In the genomic region with DNA sequence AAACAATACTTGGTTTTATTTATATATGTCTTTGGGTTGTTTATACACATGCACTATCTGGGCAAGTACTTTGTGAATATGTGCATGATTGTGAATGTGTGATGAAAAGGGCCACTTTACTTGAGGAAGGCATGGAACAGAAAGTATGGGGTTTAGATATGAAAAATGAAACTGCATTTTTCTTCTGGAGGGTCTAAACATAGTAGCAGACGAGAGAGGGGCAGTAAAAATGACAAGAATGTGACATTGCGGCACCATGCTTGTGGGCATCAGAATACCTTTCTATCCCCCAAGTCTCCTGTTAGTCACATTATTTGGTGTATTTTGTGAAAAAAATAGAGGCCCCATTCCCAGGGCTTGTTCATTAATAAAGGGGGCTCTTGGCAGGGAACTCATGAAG, we compare ENCODE assay signal across 24 cellular contexts. TPM values are rescaled to one million over a fixed set of nuclear protein-coding genes. Genes with fewer than 3 reads are reported as not detected.
DNase-seq lines count a peak whose midpoint lies in the region; ATAC-seq and FAIRE-seq lines count a peak whose summit lies in the region.
"Had no signal": no experiment of that assay in that cellular context is flagged by ENCODE, and none has a peak within 500 bp of the region (broad histone marks: within the 10 kb centered on the region; RNA-seq: fewer than 3 reads in every experiment).

No MANE protein-coding gene starts in this region.

- no peak overlapping the region for H3K4me3 Mint-ChIP-seq in activated CD4-positive, alpha-beta T cell treated with anti-CD3 and anti-CD28 coated beads for 36 hours
- H3K4me3 Mint-ChIP-seq in activated CD4-positive, alpha-beta T cell treated with anti-CD3 and anti-CD28 coated beads, Interleukin-2, amount 10 ng/mL, durations not matched to agents 24 days and 14 days = no peak overlapping the region
- H3K4me3 Mint-ChIP-seq in activated T-helper 2 cell treated with anti-CD3 and anti-CD28 coated beads, Interferon-gamma antibody, Interleukin-2, Interleukin-4, amounts not matched to agents 10 μg/mL and 5 μg/mL and 100 μg/mL, durations not matched to agents 14 hours and 24 hours and 36 hours (ENCODE audit: low read depth) = no peak overlapping the region
- H3K4me3 Mint-ChIP-seq in natural killer cell treated with Interleukin-12 subunit alpha and Interleukin-12 subunit beta and Interleukin-15 and Interleukin-18, amount 100 ng/mL, for 72 hours = no peak overlapping the region
- H3K4me3 Mint-ChIP-seq: neural crest cell had no signal

- CTCF ChIA-PET in activated CD4-positive, alpha-beta T cell treated with anti-CD3 and anti-CD28 coated beads for 36 hours (lab: Charles Lee) = interaction anchor here (0.6 to 3.2 kb wide), 4 partner anchors 8 to 173 kb away, joined by 3 to 15 read pairs (median 5); no protein-coding TSS in a partner anchor

- DNase-seq in activated CD4-positive, alpha-beta T cell treated with anti-CD3 and anti-CD28 coated beads for 36 hours = no peak
- DNase-seq in activated CD4-positive, alpha-beta T cell treated with anti-CD3 and anti-CD28 coated beads, Interleukin-2, amount 10 ng/mL, durations not matched to agents 24 days and 14 days = no peak
- DNase-seq in GM19239 (ENCODE audit: insufficient read length, low spot score) (no peak), HTR-8/SVneo (ENCODE audit: insufficient read length, low spot score) (no peak), DMS153 (lab: John Stamatoyannopoulos, UW) (no peak)
- DNase-seq in activated T-helper 2 cell treated with anti-CD3 and anti-CD28 coated beads, Interferon-gamma antibody, Interleukin-2, Interleukin-4, amounts not matched to agents 10 μg/mL and 5 μg/mL and 100 μg/mL, durations not matched to agents 14 hours and 24 hours and 36 hours (ENCODE audit: low spot score) = no peak
- DNase-seq in natural killer cell treated with Interleukin-12 subunit alpha and Interleukin-12 subunit beta and Interleukin-15 and Interleukin-18, amount 100 ng/mL, for 72 hours (ENCODE audit: low spot score) = no peak
- no peak for DNase-seq in stimulated activated CD4-positive, alpha-beta T cell treated with anti-CD3 and anti-CD28 coated beads, Interleukin-4, amount 100 ng/mL, for 4 hours
- DNase-seq: 8988T; activated CD4-positive, alpha-beta T cell treated with anti-CD3 and anti-CD28 coated beads, Interleukin-2, amount 50 U/mL, for 4 hours; activated naive CD4-positive, alpha-beta T cell; anterior cingulate cortex; DMS53; esophagus squamous epithelium; GOT3; hippocampal formation; Kasumi-1; left ventricle myocardium superior; NCI-H2171; RPMI8226; stimulated activated CD8-positive, alpha-beta memory T cell treated with anti-CD3 and anti-CD28 coated beads, Interleukin-4, amount 100 ng/mL, for 48 hours had no signal

- intact Hi-C loops in activated CD4-positive, alpha-beta T cell treated with anti-CD3 and anti-CD28 coated beads for 36 hours (cut with DNase I, micrococcal nuclease) = no loop called here
- intact Hi-C loops in activated CD4-positive, alpha-beta T cell treated with anti-CD3 and anti-CD28 coated beads, Interleukin-2, amount 10 ng/mL, durations not matched to agents 24 days and 14 days (cut with micrococcal nuclease) = no loop called here
- intact Hi-C loops in activated T-helper 2 cell treated with anti-CD3 and anti-CD28 coated beads, Interferon-gamma antibody, Interleukin-2, Interleukin-4, amounts not matched to agents 10 μg/mL and 5 μg/mL and 100 μg/mL, durations not matched to agents 14 hours and 24 hours and 36 hours (cut with micrococcal nuclease) = no loop called here

- H3K9me3 Mint-ChIP-seq in activated CD4-positive, alpha-beta T cell treated with anti-CD3 and anti-CD28 coated beads for 36 hours (ENCODE audit: low read depth) = no peaks in the 10 kb centered on the region
- H3K9me3 Mint-ChIP-seq in activated CD4-positive, alpha-beta T cell treated with anti-CD3 and anti-CD28 coated beads, Interleukin-2, amount 10 ng/mL, durations not matched to agents 24 days and 14 days = no peaks in the 10 kb centered on the region
- H3K9me3 Mint-ChIP-seq in activated T-helper 2 cell treated with anti-CD3 and anti-CD28 coated beads, Interferon-gamma antibody, Interleukin-2, Interleukin-4, amounts not matched to agents 10 μg/mL and 5 μg/mL and 100 μg/mL, durations not matched to agents 14 hours and 24 hours and 36 hours = no peaks in the 10 kb centered on the region
- no peaks in the 10 kb centered on the region for H3K9me3 Mint-ChIP-seq in natural killer cell treated with Interleukin-12 subunit alpha and Interleukin-12 subunit beta and Interleukin-15 and Interleukin-18, amount 100 ng/mL, for 72 hours
- H3K9me3 Mint-ChIP-seq: neural crest cell had no signal

- H3K36me3 Mint-ChIP-seq in activated CD4-positive, alpha-beta T cell treated with anti-CD3 and anti-CD28 coated beads for 36 hours (ENCODE audit: low read depth) = peaks cover 18% of the 10 kb centered on the region
- H3K36me3 Mint-ChIP-seq in activated CD4-positive, alpha-beta T cell treated with anti-CD3 and anti-CD28 coated beads, Interleukin-2, amount 10 ng/mL, durations not matched to agents 24 days and 14 days (ENCODE audit: low read depth) = peaks cover 44% of the 10 kb centered on the region
- peaks cover 56% of the 10 kb centered on the region for H3K36me3 Mint-ChIP-seq in activated T-helper 2 cell treated with anti-CD3 and anti-CD28 coated beads, Interferon-gamma antibody, Interleukin-2, Interleukin-4, amounts not matched to agents 10 μg/mL and 5 μg/mL and 100 μg/mL, durations not matched to agents 14 hours and 24 hours and 36 hours (ENCODE audit: low read depth)
- H3K36me3 Mint-ChIP-seq in natural killer cell treated with Interleukin-12 subunit alpha and Interleukin-12 subunit beta and Interleukin-15 and Interleukin-18, amount 100 ng/mL, for 72 hours = no peaks in the 10 kb centered on the region

- ATAC-seq in activated CD4-positive, alpha-beta T cell treated with anti-CD3 and anti-CD28 coated beads for 36 hours = no peak
- no peak for ATAC-seq in natural killer cell treated with Interleukin-12 subunit alpha and Interleukin-12 subunit beta and Interleukin-15 and Interleukin-18, amount 100 ng/mL, for 72 hours
- ATAC-seq: left ventricle myocardium superior had no signal

- peak; percentile 49 for FAIRE-seq in GM19239 (lab: Jason Lieb, UNC)
- no peak for FAIRE-seq in HTR-8/SVneo (lab: Jason Lieb, UNC)
- FAIRE-seq: frontal cortex, G401.6 had no signal

- H3K27me3 Mint-ChIP-seq in activated CD4-positive, alpha-beta T cell treated with anti-CD3 and anti-CD28 coated beads for 36 hours = no peaks in the 10 kb centered on the region
- no peaks in the 10 kb centered on the region for H3K27me3 Mint-ChIP-seq in activated CD4-positive, alpha-beta T cell treated with anti-CD3 and anti-CD28 coated beads, Interleukin-2, amount 10 ng/mL, durations not matched to agents 24 days and 14 days
- H3K27me3 Mint-ChIP-seq in activated T-helper 2 cell treated with anti-CD3 and anti-CD28 coated beads, Interferon-gamma antibody, Interleukin-2, Interleukin-4, amounts not matched to agents 10 μg/mL and 5 μg/mL and 100 μg/mL, durations not matched to agents 14 hours and 24 hours and 36 hours (ENCODE audit: low read depth) = no peaks in the 10 kb centered on the region
- H3K27me3 Mint-ChIP-seq in natural killer cell treated with Interleukin-12 subunit alpha and Interleukin-12 subunit beta and Interleukin-15 and Interleukin-18, amount 100 ng/mL, for 72 hours = no peaks in the 10 kb centered on the region

- POLR2A ChIA-PET in activated CD4-positive, alpha-beta T cell treated with anti-CD3 and anti-CD28 coated beads for 36 hours (lab: Charles Lee) = no interaction called here

- H3K27ac Mint-ChIP-seq in activated CD4-positive, alpha-beta T cell treated with anti-CD3 and anti-CD28 coated beads for 36 hours = peak overlapping the region; percentile 30
- H3K27ac Mint-ChIP-seq in activated CD4-positive, alpha-beta T cell treated with anti-CD3 and anti-CD28 coated beads, Interleukin-2, amount 10 ng/mL, durations not matched to agents 24 days and 14 days = no peak overlapping the region
- peak overlapping the region; percentile 50 for H3K27ac Mint-ChIP-seq in activated T-helper 2 cell treated with anti-CD3 and anti-CD28 coated beads, Interferon-gamma antibody, Interleukin-2, Interleukin-4, amounts not matched to agents 10 μg/mL and 5 μg/mL and 100 μg/mL, durations not matched to agents 14 hours and 24 hours and 36 hours
- peak overlapping the region; percentile 24 to 48 for H3K27ac Mint-ChIP-seq in natural killer cell treated with Interleukin-12 subunit alpha and Interleukin-12 subunit beta and Interleukin-15 and Interleukin-18, amount 100 ng/mL, for 72 hours

- H3K4me1 Mint-ChIP-seq in activated CD4-positive, alpha-beta T cell treated with anti-CD3 and anti-CD28 coated beads for 36 hours = peaks cover 25% of the 10 kb centered on the region
- H3K4me1 Mint-ChIP-seq in activated CD4-positive, alpha-beta T cell treated with anti-CD3 and anti-CD28 coated beads, Interleukin-2, amount 10 ng/mL, durations not matched to agents 24 days and 14 days = peaks cover 10% of the 10 kb centered on the region
- H3K4me1 Mint-ChIP-seq in activated T-helper 2 cell treated with anti-CD3 and anti-CD28 coated beads, Interferon-gamma antibody, Interleukin-2, Interleukin-4, amounts not matched to agents 10 μg/mL and 5 μg/mL and 100 μg/mL, durations not matched to agents 14 hours and 24 hours and 36 hours (ENCODE audit: low read depth) = peaks cover 8% of the 10 kb centered on the region
- H3K4me1 Mint-ChIP-seq in natural killer cell treated with Interleukin-12 subunit alpha and Interleukin-12 subunit beta and Interleukin-15 and Interleukin-18, amount 100 ng/mL, for 72 hours (ENCODE audit: low read depth in 2 of 2) = peaks cover 14 to 18% of the 10 kb centered on the region in 2 donors

RNA-seq across cellular contexts. Expression of a gene that starts 15.4 kb away (rescaled TPM):
- 10 to 100 TPM; 22.3 to 23.0 TPM for total RNA-seq in activated CD4-positive, alpha-beta T cell treated with anti-CD3 and anti-CD28 coated beads for 36 hours
- total RNA-seq in activated CD4-positive, alpha-beta T cell treated with anti-CD3 and anti-CD28 coated beads, Interleukin-2, amount 10 ng/mL, durations not matched to agents 24 days and 14 days = 39.3 and 41.8 TPM in 2 replicates
- total RNA-seq in activated T-helper 2 cell treated with anti-CD3 and anti-CD28 coated beads, Interferon-gamma antibody, Interleukin-2, Interleukin-4, amounts not matched to agents 10 μg/mL and 5 μg/mL and 100 μg/mL, durations not matched to agents 14 hours and 24 hours and 36 hours = 36.7 and 40.5 TPM in 2 replicates
- 10 to 100 TPM; 15.3 to 25.6 TPM for total RNA-seq in natural killer cell treated with Interleukin-12 subunit alpha and Interleukin-12 subunit beta and Interleukin-15 and Interleukin-18, amount 100 ng/mL, for 72 hours
